15 cellular contexts compared by ENCODE assay signal in genomic region chr12:77232045-77232444, GRCh38.
A peak's percentile ranks its signal among the peaks of the same experiment; 100 is the strongest.
DNase-seq lines count a peak whose midpoint lies in the region; ATAC-seq and TF ChIP-seq lines count a peak whose summit lies in the region.
"Had no signal": no experiment of that assay in that cellular context is flagged by ENCODE, and none has a peak within 500 bp of the region (broad histone marks: within the 10 kb centered on the region; RNA-seq: fewer than 3 reads in every experiment).

No MANE protein-coding gene starts in this region.

- TF ChIP-seq CTCF in HEK293 (tag by site-specific recombination; IDR thresholded peaks at IDR 0.05): no peak
- TF ChIP-seq CTCF in cardiac fibroblast (IDR thresholded peaks at IDR 0.05; ENCODE audit: low read depth, low read length): no peak
- no peak for TF ChIP-seq CTCF in left lung (IDR thresholded peaks at IDR 0.05)

- H3K27me3 ChIP-seq in left lung: no peaks in the 10 kb centered on the region
- H3K27me3 ChIP-seq: foreskin keratinocyte, thyroid gland had no signal

- ATAC-seq in left lung: peak; percentile 44
- ATAC-seq in GM18858 (IDR thresholded peaks at IDR 0.05; ENCODE audit: unreplicated experiment): no peak
- no peak for ATAC-seq in activated CD4-positive, CD25-positive, alpha-beta regulatory T cell treated with anti-CD3 and anti-CD28 coated beads, Interleukin-2, amount 50 U/mL, for 24 hours
- ATAC-seq: foreskin keratinocyte had no signal

- no peak overlapping the region for H3K4me3 ChIP-seq in HEK293 (ENCODE audit: low read depth, low read length)
- no peak overlapping the region for H3K4me3 ChIP-seq in cardiac fibroblast (replicated peaks in 1 of 2; ENCODE audit: low read depth in 2 of 2, low read length in 2 of 2)
- no peak overlapping the region for H3K4me3 ChIP-seq in left lung
- H3K4me3 ChIP-seq: thyroid gland had no signal

- peak; percentile 25 for DNase-seq in A172 (ENCODE audit: low spot score)
- DNase-seq in cardiac fibroblast (ENCODE audit: low read depth in 2 of 2): peak; percentile 32 to 64
- DNase-seq in left lung: no peak
- no peak for DNase-seq in germinal center (ENCODE audit: low spot score)
- no peak for DNase-seq in SIG-M5 (lab: John Stamatoyannopoulos, UW)
- DNase-seq: ACHN; activated naive CD4-positive, alpha-beta T cell; H9; islet precursor cell; NCI-H69 had no signal

- H3K4me1 ChIP-seq in HEK293 (ENCODE audit: control insufficient read depth, insufficient read depth, low read length): peaks cover 19% of the 10 kb centered on the region
- H3K4me1 ChIP-seq in left lung: no peaks in the 10 kb centered on the region

- CTCF ChIA-PET in HEK293 (lab: Yijun Ruan, JAX): interaction anchor here (0.6 kb wide), 2 partner anchors 21 to 46 kb away, joined by 3 read pairs; no protein-coding TSS in a partner anchor

- POLR2A ChIA-PET in HEK293 (lab: Yijun Ruan, JAX): no interaction called here

- H3K27ac ChIP-seq in HEK293 (ENCODE audit: extremely low read depth, low read depth, low read length): no peak overlapping the region
- H3K27ac ChIP-seq in left lung: peak overlapping the region; percentile 1 to 29
- H3K27ac ChIP-seq: foreskin keratinocyte had no signal

- intact Hi-C loops in left lung (cut with DNase I): no loop called here

- no peaks in the 10 kb centered on the region for H3K36me3 ChIP-seq in HEK293 (ENCODE audit: control insufficient read depth in 2 of 2, insufficient read depth in 1 of 2, low read length in 2 of 2)
- no peaks in the 10 kb centered on the region for H3K36me3 ChIP-seq in left lung
- H3K36me3 ChIP-seq: thyroid gland had no signal

- H3K9me3 ChIP-seq in HEK293 (ENCODE audit: control insufficient read depth, insufficient read depth, low read depth, low read length) (no peaks in the 10 kb centered on the region), left lung (no peaks in the 10 kb centered on the region)
- H3K9me3 ChIP-seq: thyroid gland had no signal

TF ChIP-seq in HEK293, 187 proteins besides CTCF, POLR2A, EP300 and RAD21:
- TF ChIP-seq ZNF707 (tag by site-specific recombination; IDR thresholded peaks at IDR 0.05): no peak
- TF ChIP-seq PRDM10 (tag by site-specific recombination; IDR thresholded peaks at IDR 0.05): peak; percentile 72

Comparison
In these comparisons a context has a peak if more than half of its experiments do, and no peak if none do; other contexts are left out.
1. DNase-seq: peak in A172 (single experiment) and cardiac fibroblast (2 of 2); none in left lung (0 of 2), germinal center (single experiment) and SIG-M5 (single experiment).